In the genomic region with DNA sequence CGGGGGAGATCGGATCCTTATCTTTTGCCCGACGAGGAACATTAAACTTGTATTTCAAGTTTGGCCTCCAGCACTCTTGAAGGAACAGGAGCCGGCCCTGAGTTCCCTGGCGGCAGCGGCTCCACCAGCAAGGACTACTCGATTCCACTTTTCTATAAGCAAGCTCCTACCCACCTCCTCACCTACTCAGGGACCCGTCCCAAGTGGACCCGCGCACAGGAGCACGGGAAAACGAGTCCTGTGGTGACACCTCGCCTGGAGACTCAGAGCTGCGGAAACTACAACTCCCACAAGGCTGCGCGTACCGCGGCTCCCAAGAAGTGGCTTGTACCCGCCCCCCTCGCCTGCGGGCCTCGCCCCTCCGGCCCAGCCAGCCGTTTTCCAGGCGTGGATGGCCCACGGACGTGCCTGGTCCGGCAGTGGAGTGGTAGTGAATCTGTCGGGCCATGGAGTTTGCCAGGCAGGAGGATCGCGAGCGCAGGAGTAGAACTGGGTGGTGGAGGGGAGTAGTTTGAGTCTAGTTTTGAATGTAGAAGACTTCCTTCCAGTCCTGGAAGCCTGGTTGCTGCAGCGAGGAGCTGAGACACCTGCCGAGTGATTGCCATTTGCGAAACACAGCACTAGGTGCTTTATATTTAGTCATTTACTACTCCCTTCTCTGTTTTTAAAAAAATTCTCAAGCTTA, we compare ENCODE assay signal across 8 cellular contexts. TPM values are rescaled to one million over a fixed set of nuclear protein-coding genes. Genes with fewer than 3 reads are reported as not detected.
DNase-seq lines count a peak whose midpoint lies in the region; ATAC-seq and TF ChIP-seq lines count a peak whose summit lies in the region.

A gene (minus strand): TSS at position 206 of the 685 bp plus-strand sequence. CDS start 476 bp downstream, outside the sequence.

- TF ChIP-seq POLR2A in spleen (IDR thresholded peaks at IDR 0.05): no peak

- DNase-seq in AG04450 (ENCODE audit: low read depth, low spot score): peak; percentile 85
- peak; percentile 95 for DNase-seq in NCI-H2227 (lab: John Stamatoyannopoulos, UW; ENCODE audit: unreplicated experiment)
- peak; percentile 66 to 76 (median 69) for DNase-seq in activated CD4-positive, CD25-positive, alpha-beta regulatory T cell (lab: John Stamatoyannopoulos, UW)
- peak; percentile 58 to 67 for DNase-seq in central memory CD8-positive, alpha-beta T cell (ENCODE audit: low spot score in 2 of 2)
- peak; percentile 97 for DNase-seq in iris pigment epithelial cell (ENCODE audit: low read depth)
- DNase-seq in spleen: peak; percentile 98

- H3K27me3 Mint-ChIP-seq in central memory CD8-positive, alpha-beta T cell: peaks cover 17% of the 10 kb centered on the region

- no peaks in the 10 kb centered on the region for H3K9me3 Mint-ChIP-seq in central memory CD8-positive, alpha-beta T cell

- peak within 1 kb of the TSS; percentile 57 for H3K27ac ChIP-seq in AG04450 (ENCODE audit: low read depth, low read length)
- H3K27ac ChIP-seq in spleen: peak within 1 kb of the TSS; percentile 66 to 85 (median 81)

- whole genome bisulfite sequencing in spleen, 5 donors: 0 to 1% (median 0%) methylated on average over 34 to 36 of the region's 36 CpGs

- POLR2A ChIA-PET in AG04450 (lab: Yijun Ruan, JAX): interaction anchor here (0.7 kb wide), 1 partner anchor 130 kb away, joined by 6 read pairs; no protein-coding TSS in a partner anchor

- H3K4me3 Mint-ChIP-seq in central memory CD8-positive, alpha-beta T cell: peak within 1 kb of the TSS; percentile 92

- H3K4me3 ChIP-seq in AG04450 (ENCODE audit: low read depth, low read length) (peak within 1 kb of the TSS; percentile 78), spleen (peak within 1 kb of the TSS; percentile 76 to 94 (median 86))

- H3K4me1 ChIP-seq in spleen: peaks cover 6 to 25% (median 16%) of the 10 kb centered on the region in 6 donors

- H3K9me3 ChIP-seq in AG04450 (ENCODE audit: control insufficient read depth, insufficient read depth, low read length): peaks cover 5% of the 10 kb centered on the region; the same call in 1 of the 2 replicates
- no peaks in the 10 kb centered on the region for H3K9me3 ChIP-seq in spleen

- peak within 1 kb of the TSS; percentile 90 for H3K27ac Mint-ChIP-seq in central memory CD8-positive, alpha-beta T cell (ENCODE audit: low read depth)

- TF ChIP-seq CTCF in AG04450 (IDR thresholded peaks at IDR 0.05; ENCODE audit: low read depth, low read length) (no peak), spleen (IDR thresholded peaks at IDR 0.05 in 8 of 11, conservative IDR thresholded peaks at IDR 0.05 in 3 of 11) (peak in 1 of 11 experiments; percentile 13)

- intact Hi-C loops in spleen (cut with DNase I; ENCODE audit: low total_unique reads): no loop called here

- no peaks in the 10 kb centered on the region for H3K36me3 ChIP-seq in spleen

- peaks cover 18% of the 10 kb centered on the region for H3K4me1 Mint-ChIP-seq in central memory CD8-positive, alpha-beta T cell

- H3K36me3 Mint-ChIP-seq in central memory CD8-positive, alpha-beta T cell (ENCODE audit: insufficient read depth): peaks cover 4% of the 10 kb centered on the region

- ATAC-seq in GM18907 (IDR thresholded peaks at IDR 0.05; ENCODE audit: unreplicated experiment): peak; percentile 98
- peak; percentile 95 for ATAC-seq in HG03159 (IDR thresholded peaks at IDR 0.05; ENCODE audit: unreplicated experiment)
- ATAC-seq in central memory CD8-positive, alpha-beta T cell (replicated peaks; ENCODE audit: extremely low read depth, poor library complexity, severe bottlenecking): peak; percentile 90

- H3K27me3 ChIP-seq in AG04450 (ENCODE audit: control insufficient read depth, insufficient read depth, low read length): no peaks in the 10 kb centered on the region
- peaks cover 0 to 4% (median 0%) of the 10 kb centered on the region in 7 donors for H3K27me3 ChIP-seq in spleen (replicated peaks in 1 of 7)

- CTCF ChIA-PET in AG04450 (lab: Charles Lee): interaction anchor here (0.6 to 1.9 kb wide), 7 partner anchors 27 to 427 kb away, joined by 3 to 14 read pairs (median 4); no protein-coding TSS in a partner anchor

RNA-seq across cellular contexts. Expression of the gene that starts here (rescaled TPM):
- polyA plus RNA-seq in AG04450 (2011; rRNA removed) (8.6 and 9.9 TPM in 2 replicates), spleen (10 to 100 TPM in 1 of 3 donors, 1 to 10 TPM in 2; 8.2 to 11.2 (median 8.4) TPM)
- 10.5 and 11.9 TPM in 2 replicates for polyA minus RNA-seq in AG04450 (2011; rRNA and poly(A)+ RNA removed)
- total RNA-seq in spleen: 10 to 100 TPM in 3 of 7 donors, 1 to 10 TPM in 4; 7.1 to 18.8 (median 9.6) TPM

Comparison
In these comparisons a context has a peak if more than half of its experiments do, and no peak if none do; other contexts are left out.
1. Peak in every context shown above with its lines: DNase-seq, ATAC-seq, H3K4me3 ChIP-seq and H3K27ac ChIP-seq.